In genomic region chr9:91589101-91589553, GRCh38 we compare ENCODE assay signal across 13 cellular contexts.
DNase-seq lines count a peak whose midpoint lies in the region; ATAC-seq and TF ChIP-seq lines count a peak whose summit lies in the region.
"Had no signal": no experiment of that assay in that cellular context is flagged by ENCODE, and none has a peak within 500 bp of the region (broad histone marks: within the 10 kb centered on the region; RNA-seq: fewer than 3 reads in every experiment).

No MANE protein-coding gene starts in this region.

- no peak overlapping the region for H3K27ac Mint-ChIP-seq in endothelial cell (ENCODE audit: unreplicated experiment)

- intact Hi-C loops in left ventricle myocardium superior (cut with micrococcal nuclease) (no loop called here), thyroid gland (cut with DNase I) (no loop called here)

- H3K27ac ChIP-seq in thyroid gland, result no peak overlapping the region
- H3K27ac ChIP-seq: SK-N-MC had no signal

- TF ChIP-seq CTCF in astrocyte of the cerebellum (IDR thresholded peaks at IDR 0.05; ENCODE audit: low read depth, low read length, missing control alignments) (no peak), thyroid gland (IDR thresholded peaks at IDR 0.05) (no peak), endothelial cell (IDR thresholded peaks at IDR 0.05; ENCODE audit: unreplicated experiment) (no peak)

- 11 to 36% methylated on average over 4 to 7 of the region's 7 CpGs for WGBS in thyroid gland, 2 donors

- H3K4me3 ChIP-seq in astrocyte of the cerebellum (ENCODE audit: low read depth, low read length) (no peak overlapping the region), thyroid gland (replicated peaks in 1 of 3) (no peak overlapping the region)
- H3K4me3 ChIP-seq: SK-N-MC had no signal

- H3K27me3 Mint-ChIP-seq in endothelial cell (ENCODE audit: unreplicated experiment), result peaks cover 4% of the 10 kb centered on the region
- peaks cover 11% of the 10 kb centered on the region for H3K27me3 Mint-ChIP-seq in activated T-cell treated with anti-CD3 and anti-CD28 coated beads, Interleukin-2, amount 50 U/mL, for 4 hours (ENCODE audit: low read depth)

- H3K4me3 Mint-ChIP-seq in endothelial cell (ENCODE audit: unreplicated experiment), result no peak overlapping the region
- no peak overlapping the region for H3K4me3 Mint-ChIP-seq in activated T-cell treated with anti-CD3 and anti-CD28 coated beads, Interleukin-2, amount 50 U/mL, for 4 hours

- no peaks in the 10 kb centered on the region for H3K4me1 ChIP-seq in thyroid gland

- no peaks in the 10 kb centered on the region for H3K9me3 ChIP-seq in thyroid gland

- no peaks in the 10 kb centered on the region for H3K9me3 Mint-ChIP-seq in endothelial cell (ENCODE audit: unreplicated experiment)
- H3K9me3 Mint-ChIP-seq in activated T-cell treated with anti-CD3 and anti-CD28 coated beads, Interleukin-2, amount 50 U/mL, for 4 hours, result no peaks in the 10 kb centered on the region

- no peaks in the 10 kb centered on the region for H3K4me1 Mint-ChIP-seq in endothelial cell (ENCODE audit: unreplicated experiment)
- no peaks in the 10 kb centered on the region for H3K4me1 Mint-ChIP-seq in activated T-cell treated with anti-CD3 and anti-CD28 coated beads, Interleukin-2, amount 50 U/mL, for 4 hours (ENCODE audit: low read depth)

- ATAC-seq in left ventricle myocardium superior, result peak; percentile 32
- ATAC-seq in activated T-cell treated with anti-CD3 and anti-CD28 coated beads, Interleukin-2, amount 50 U/mL, for 4 hours, result no peak

- H3K27me3 ChIP-seq in thyroid gland, result no peaks in the 10 kb centered on the region

- H3K36me3 ChIP-seq in thyroid gland, result no peaks in the 10 kb centered on the region

- DNase-seq in NCI-H2029 (lab: John Stamatoyannopoulos, UW), result peak; percentile 7
- no peak for DNase-seq in NCI-H2029 treated with DMSO at 0.1 percent for 48 hours (lab: John Stamatoyannopoulos, UW)
- peak; percentile 59 for DNase-seq in astrocyte of the cerebellum (ENCODE audit: low read depth)
- DNase-seq in left ventricle myocardium superior, result no peak
- peak; percentile 7 to 16 for DNase-seq in thyroid gland
- no peak for DNase-seq in endothelial cell (ENCODE audit: low spot score)
- no peak for DNase-seq in activated T-cell treated with anti-CD3 and anti-CD28 coated beads, Interleukin-2, amount 50 U/mL, for 4 hours
- no peak for DNase-seq in DMS53 treated with DMSO at 0.1 percent for 48 hours (lab: John Stamatoyannopoulos, UW; ENCODE audit: unreplicated experiment)
- DNase-seq: 8988T; activated CD4-positive, alpha-beta T cell treated with anti-CD3 and anti-CD28 coated beads for 1 hour; activated naive CD4-positive, alpha-beta T cell treated with anti-CD3 and anti-CD28 coated beads, Interleukin-2, amount 50 U/mL, for 16 hours; Karpas-422 had no signal

- in situ Hi-C loops in astrocyte of the cerebellum (cut with HindIII; ENCODE audit: low sequenced_read_pairs), result no loop called here

- no peaks in the 10 kb centered on the region for H3K36me3 Mint-ChIP-seq in endothelial cell (ENCODE audit: low read depth, unreplicated experiment)
- no peaks in the 10 kb centered on the region for H3K36me3 Mint-ChIP-seq in activated T-cell treated with anti-CD3 and anti-CD28 coated beads, Interleukin-2, amount 50 U/mL, for 4 hours (ENCODE audit: insufficient read depth)

- no peak for TF ChIP-seq POLR2A in thyroid gland (IDR thresholded peaks at IDR 0.05)

Comparison
In these comparisons a context has a peak if more than half of its experiments do, and no peak if none do; other contexts are left out.
1. DNase-seq: peak in NCI-H2029 (single experiment), astrocyte of the cerebellum (single experiment) and thyroid gland (2 of 2); none in NCI-H2029 treated with DMSO at 0.1 percent for 48 hours (single experiment), left ventricle myocardium superior (single experiment), endothelial cell (single experiment), activated T-cell treated with anti-CD3 and anti-CD28 coated beads, Interleukin-2, amount 50 U/mL, for 4 hours (single experiment) and DMS53 treated with DMSO at 0.1 percent for 48 hours (single experiment).